Comparison of ENCODE assay signal across 1 cellular context in genomic region chr7:90349305-90349704, GRCh38.
TF ChIP-seq lines count a peak whose summit lies in the region.

No MANE protein-coding gene starts in this region.

TF ChIP-seq in HepG2, 621 proteins besides CTCF, POLR2A, EP300 and RAD21 (continued from another document):
- TF ChIP-seq GPBP1L1 (CRISPR knock-in tag; IDR thresholded peaks at IDR 0.05) (no peak), NFE2L1 (CRISPR knock-in tag; IDR thresholded peaks at IDR 0.05; ENCODE audit: borderline replicate concordance) (no peak), FOXA3 (CRISPR knock-in tag; IDR thresholded peaks at IDR 0.05) (peak; percentile 53), ZC3H4 (CRISPR knock-in tag; IDR thresholded peaks at IDR 0.05; ENCODE audit: borderline replicate concordance) (no peak), KAT8 (CRISPR knock-in tag; IDR thresholded peaks at IDR 0.05) (no peak), TGIF2 (CRISPR knock-in tag; IDR thresholded peaks at IDR 0.05) (no peak), ZSCAN20 (CRISPR knock-in tag; IDR thresholded peaks at IDR 0.05; ENCODE audit: borderline replicate concordance) (no peak), HCFC1 (IDR thresholded peaks at IDR 0.05; ENCODE audit: low read depth, low read length) (no peak), FOXK2 (IDR thresholded peaks at IDR 0.05) (no peak), PAXIP1 (CRISPR knock-in tag; conservative IDR thresholded peaks at IDR 0.05) (peak; percentile 42), GFI1 (CRISPR knock-in tag; IDR thresholded peaks at IDR 0.05; ENCODE audit: borderline replicate concordance) (no peak), PHF21A (CRISPR knock-in tag; IDR thresholded peaks at IDR 0.05) (no peak), GATA4 (IDR thresholded peaks at IDR 0.05; ENCODE audit: borderline replicate concordance, low read depth) (peak; percentile 62; the same call in 1 of the 2 replicates), HMGXB3 (CRISPR knock-in tag; IDR thresholded peaks at IDR 0.05; ENCODE audit: borderline replicate concordance) (0 out of 2 replicates have a peak, but pooled peaks have one; percentile 25), KDM5A (IDR thresholded peaks at IDR 0.05; ENCODE audit: borderline replicate concordance, low read length) (no peak), SPEN (CRISPR knock-in tag; IDR thresholded peaks at IDR 0.05; ENCODE audit: low read depth) (no peak), ONECUT2 (CRISPR knock-in tag; IDR thresholded peaks at IDR 0.05) (no peak), TCF7 (IDR thresholded peaks at IDR 0.05; ENCODE audit: low read depth) (peak; percentile 65), DNMT1 (CRISPR knock-in tag; IDR thresholded peaks at IDR 0.05) (no peak), BCLAF1 (IDR thresholded peaks at IDR 0.05) (no peak), ZNF784 (CRISPR knock-in tag; IDR thresholded peaks at IDR 0.05; ENCODE audit: borderline replicate concordance) (no peak), ZNF207 (IDR thresholded peaks at IDR 0.05; ENCODE audit: borderline replicate concordance) (no peak), ZNF367 (CRISPR knock-in tag; IDR thresholded peaks at IDR 0.05; ENCODE audit: borderline replicate concordance) (no peak), MAF1 (CRISPR knock-in tag; IDR thresholded peaks at IDR 0.05; ENCODE audit: borderline replicate concordance) (no peak), SSRP1 (CRISPR knock-in tag; IDR thresholded peaks at IDR 0.05) (no peak), ZNF788 (CRISPR knock-in tag; IDR thresholded peaks at IDR 0.05; ENCODE audit: borderline replicate concordance) (no peak), ZMAT5 (CRISPR knock-in tag; IDR thresholded peaks at IDR 0.05; ENCODE audit: borderline replicate concordance, low read depth) (no peak), MBD4 (IDR thresholded peaks at IDR 0.05; ENCODE audit: borderline replicate concordance, low read length) (no peak), ZNF891 (CRISPR knock-in tag; IDR thresholded peaks at IDR 0.05) (no peak), POLR2AphosphoS5 (IDR thresholded peaks at IDR 0.05; ENCODE audit: low read depth, low read length) (no peak), KDM6A (CRISPR knock-in tag; IDR thresholded peaks at IDR 0.05; ENCODE audit: low read depth) (no peak)
TF ChIP-seq in HepG2: peak in this region for 28.
